Comparison of ENCODE assay signal across 8 cellular contexts in the genomic region with DNA sequence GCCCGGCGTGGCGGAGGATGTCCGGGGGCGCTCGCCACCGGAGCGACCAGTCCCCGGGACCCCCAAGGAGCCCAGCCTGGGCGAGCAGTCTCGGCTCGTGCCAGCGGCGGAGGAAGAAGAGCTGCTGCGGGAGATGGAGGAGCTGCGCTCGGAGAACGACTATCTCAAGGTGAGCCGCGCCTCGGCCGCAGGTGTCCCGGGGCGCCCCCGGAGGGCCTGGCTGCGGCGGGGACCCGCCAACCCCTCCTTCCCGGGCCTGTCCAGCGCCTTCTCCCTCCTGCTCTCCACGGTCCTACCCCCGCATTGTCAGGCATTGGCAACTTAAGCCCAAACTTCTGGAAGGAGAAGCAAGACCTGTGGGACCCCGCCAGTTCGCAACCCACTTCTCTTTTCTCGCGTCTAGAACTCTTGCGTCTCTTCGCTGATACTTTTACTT. TPM values are rescaled to one million over a fixed set of nuclear protein-coding genes. Genes with fewer than 3 reads are reported as not detected.
DNase-seq lines count a peak whose midpoint lies in the region; ATAC-seq and TF ChIP-seq lines count a peak whose summit lies in the region.

No MANE protein-coding gene starts in this region.

- H3K27ac ChIP-seq in foreskin keratinocyte (peak overlapping the region; percentile 82), skeletal muscle tissue (ENCODE audit: low read depth, low read length) (no peak overlapping the region)

- no peaks in the 10 kb centered on the region for H3K4me1 ChIP-seq in foreskin keratinocyte
- peaks cover 22 to 26% (median 25%) of the 10 kb centered on the region in 3 donors for H3K4me1 ChIP-seq in skeletal muscle tissue (ENCODE audit: control insufficient read depth in 3 of 3, insufficient read depth in 3 of 3, low read length in 3 of 3)

- peaks cover 1% of the 10 kb centered on the region for H3K9me3 Mint-ChIP-seq in activated naive CD4-positive, alpha-beta T cell treated with anti-CD3 and anti-CD28 coated beads for 36 hours
- no peaks in the 10 kb centered on the region for H3K9me3 Mint-ChIP-seq in activated naive CD4-positive, alpha-beta T cell treated with anti-CD3 and anti-CD28 coated beads, Interleukin-2, amount 50 U/mL, for 72 hours
- no peaks in the 10 kb centered on the region for H3K9me3 Mint-ChIP-seq in activated CD4-positive, alpha-beta memory T cell treated with anti-CD3 and anti-CD28 coated beads, Interleukin-2, amount 10 ng/mL, durations not matched to agents 7 days and 5 days

- H3K4me3 Mint-ChIP-seq in activated naive CD4-positive, alpha-beta T cell treated with anti-CD3 and anti-CD28 coated beads for 36 hours: peak overlapping the region; percentile 76
- peak overlapping the region; percentile 71 for H3K4me3 Mint-ChIP-seq in activated CD4-positive, alpha-beta memory T cell treated with anti-CD3 and anti-CD28 coated beads, Interleukin-2, amount 10 ng/mL, durations not matched to agents 7 days and 5 days

- POLR2A ChIA-PET in activated CD4-positive, alpha-beta memory T cell treated with anti-CD3 and anti-CD28 coated beads, Interleukin-2, amount 10 ng/mL, durations not matched to agents 7 days and 5 days (lab: Charles Lee): interaction anchor here (1.0 kb wide), 1 partner anchor 51 kb away, joined by 3 read pairs; no protein-coding TSS in a partner anchor

- intact Hi-C loops in activated naive CD4-positive, alpha-beta T cell treated with anti-CD3 and anti-CD28 coated beads for 36 hours (cut with micrococcal nuclease): no loop called here

- H3K27me3 ChIP-seq in foreskin keratinocyte (no peaks in the 10 kb centered on the region), skeletal muscle tissue (ENCODE audit: control insufficient read depth in 3 of 3, insufficient read depth in 3 of 3, low read length in 3 of 3) (peaks cover 0 to 6% (median 6%) of the 10 kb centered on the region in 3 donors)

- DNase-seq in activated naive CD4-positive, alpha-beta T cell treated with anti-CD3 and anti-CD28 coated beads for 36 hours: no peak
- DNase-seq in activated naive CD4-positive, alpha-beta T cell treated with anti-CD3 and anti-CD28 coated beads, Interleukin-2, amount 50 U/mL, for 72 hours (ENCODE audit: low spot score in 2 of 2): no peak
- DNase-seq in activated CD4-positive, alpha-beta memory T cell treated with anti-CD3 and anti-CD28 coated beads, Interleukin-2, amount 10 ng/mL, durations not matched to agents 7 days and 5 days: no peak
- no peak for DNase-seq in foreskin keratinocyte

- no peak for ATAC-seq in activated naive CD4-positive, alpha-beta T cell treated with anti-CD3 and anti-CD28 coated beads, Interleukin-2, amount 50 U/mL, for 72 hours
- peak; percentile 1 for ATAC-seq in foreskin keratinocyte
- no peak for ATAC-seq in HG03520 (IDR thresholded peaks at IDR 0.05; ENCODE audit: unreplicated experiment)
- no peak for ATAC-seq in GM18517 (IDR thresholded peaks at IDR 0.05; ENCODE audit: unreplicated experiment)
- no peak for ATAC-seq in GM18502 (IDR thresholded peaks at IDR 0.05; ENCODE audit: poor library complexity, unreplicated experiment)

- no peaks in the 10 kb centered on the region for H3K36me3 ChIP-seq in skeletal muscle tissue (ENCODE audit: control insufficient read depth in 3 of 3, insufficient read depth in 3 of 3, low read length in 3 of 3)

- no peak for TF ChIP-seq CTCF in foreskin keratinocyte (conservative IDR thresholded peaks at IDR 0.05)

- H3K36me3 Mint-ChIP-seq in activated naive CD4-positive, alpha-beta T cell treated with anti-CD3 and anti-CD28 coated beads for 36 hours (ENCODE audit: low read depth): no peaks in the 10 kb centered on the region
- H3K36me3 Mint-ChIP-seq in activated naive CD4-positive, alpha-beta T cell treated with anti-CD3 and anti-CD28 coated beads, Interleukin-2, amount 50 U/mL, for 72 hours: peaks cover 0 to 5% of the 10 kb centered on the region in 2 donors
- H3K36me3 Mint-ChIP-seq in activated CD4-positive, alpha-beta memory T cell treated with anti-CD3 and anti-CD28 coated beads, Interleukin-2, amount 10 ng/mL, durations not matched to agents 7 days and 5 days (ENCODE audit: low read depth): peaks cover 3% of the 10 kb centered on the region

- H3K9me3 ChIP-seq in skeletal muscle tissue (ENCODE audit: control insufficient read depth in 3 of 3, low read length in 3 of 3): no peaks in the 10 kb centered on the region

- H3K27me3 Mint-ChIP-seq in activated naive CD4-positive, alpha-beta T cell treated with anti-CD3 and anti-CD28 coated beads for 36 hours (ENCODE audit: low read depth): peaks cover 41% of the 10 kb centered on the region
- peaks cover 63% of the 10 kb centered on the region for H3K27me3 Mint-ChIP-seq in activated CD4-positive, alpha-beta memory T cell treated with anti-CD3 and anti-CD28 coated beads, Interleukin-2, amount 10 ng/mL, durations not matched to agents 7 days and 5 days

- CTCF ChIA-PET in activated naive CD4-positive, alpha-beta T cell treated with anti-CD3 and anti-CD28 coated beads for 36 hours (lab: Charles Lee): interaction anchor here (0.6 to 1.9 kb wide), 4 partner anchors 10 to 281 kb away, joined by 3 to 8 read pairs (median 4); no protein-coding TSS in a partner anchor
- CTCF ChIA-PET in activated CD4-positive, alpha-beta memory T cell treated with anti-CD3 and anti-CD28 coated beads, Interleukin-2, amount 10 ng/mL, durations not matched to agents 7 days and 5 days (lab: Charles Lee): no interaction called here

- H3K4me3 ChIP-seq in skeletal muscle tissue (ENCODE audit: low read length in 3 of 3): peak overlapping the region; percentile 59 to 66 (median 60)

- peak overlapping the region in 2 of 3 donors; percentile 27 to 57 for H3K9ac ChIP-seq in skeletal muscle tissue (ENCODE audit: low read depth in 1 of 3, low read length in 3 of 3)

- H3K4me1 Mint-ChIP-seq in activated naive CD4-positive, alpha-beta T cell treated with anti-CD3 and anti-CD28 coated beads for 36 hours (ENCODE audit: low read depth): peaks cover 12% of the 10 kb centered on the region
- peaks cover 20% of the 10 kb centered on the region for H3K4me1 Mint-ChIP-seq in activated CD4-positive, alpha-beta memory T cell treated with anti-CD3 and anti-CD28 coated beads, Interleukin-2, amount 10 ng/mL, durations not matched to agents 7 days and 5 days

- no peak overlapping the region for H3K27ac Mint-ChIP-seq in activated naive CD4-positive, alpha-beta T cell treated with anti-CD3 and anti-CD28 coated beads for 36 hours
- H3K27ac Mint-ChIP-seq in activated naive CD4-positive, alpha-beta T cell treated with anti-CD3 and anti-CD28 coated beads, Interleukin-2, amount 50 U/mL, for 72 hours: no peak overlapping the region
- no peak overlapping the region for H3K27ac Mint-ChIP-seq in activated CD4-positive, alpha-beta memory T cell treated with anti-CD3 and anti-CD28 coated beads, Interleukin-2, amount 10 ng/mL, durations not matched to agents 7 days and 5 days

RNA-seq across cellular contexts. Expression of gene MTCL1, which starts 1.2 kb away (rescaled TPM):
- under 1 TPM; 0.15 to 0.31 TPM for total RNA-seq in activated naive CD4-positive, alpha-beta T cell treated with anti-CD3 and anti-CD28 coated beads for 36 hours
- total RNA-seq in activated naive CD4-positive, alpha-beta T cell treated with anti-CD3 and anti-CD28 coated beads, Interleukin-2, amount 50 U/mL, for 72 hours: under 1 TPM; 0.06 to 0.66 TPM
- 1 to 10 TPM in 1 of 2 experiments, under 1 TPM in 1; 0.75 to 1.1 TPM for total RNA-seq in activated CD4-positive, alpha-beta memory T cell treated with anti-CD3 and anti-CD28 coated beads, Interleukin-2, amount 10 ng/mL, durations not matched to agents 7 days and 5 days
- total RNA-seq in foreskin keratinocyte: 24.4 and 28.8 TPM in 2 replicates
- 6.9 and 8.4 TPM in 2 replicates for polyA plus RNA-seq in foreskin keratinocyte
- total RNA-seq in skeletal muscle tissue: 12.5 TPM
